Comparison of ENCODE assay signal across 8 cellular contexts in the genomic region with DNA sequence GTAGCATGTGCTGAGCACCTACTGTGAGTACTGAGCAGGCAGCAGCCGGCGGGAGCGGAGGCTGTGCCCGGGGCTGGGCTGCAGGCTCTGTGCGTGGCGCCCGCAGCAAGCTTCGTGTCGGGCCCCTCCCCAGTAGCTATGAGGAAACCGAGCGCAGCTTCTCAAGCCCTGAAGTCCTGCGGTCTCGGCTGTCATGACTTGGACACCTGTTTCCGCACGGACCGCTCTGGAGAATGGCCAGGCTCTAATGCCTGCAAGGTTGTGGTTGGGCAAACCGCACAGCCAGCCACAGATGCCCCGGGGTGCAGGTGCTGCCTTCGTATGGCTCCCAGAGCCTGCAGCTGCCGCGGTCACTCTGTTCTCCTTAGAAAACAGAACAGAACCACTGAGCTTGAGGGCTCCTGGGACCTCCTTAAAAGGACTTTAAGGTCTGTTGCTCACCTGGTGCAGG. TPM values are rescaled to one million over a fixed set of nuclear protein-coding genes. Genes with fewer than 3 reads are reported as not detected.
DNase-seq lines count a peak whose midpoint lies in the region; ATAC-seq and TF ChIP-seq lines count a peak whose summit lies in the region.

No MANE protein-coding gene starts in this region.

- H3K36me3 Mint-ChIP-seq in stimulated activated effector memory CD8-positive, alpha-beta T cell treated with anti-CD3 and anti-CD28 coated beads, Interleukin-12 subunit alpha, Interleukin-12 subunit beta, amount 100 ng/mL, for 72 hours: peaks cover 37% of the 10 kb centered on the region

- TF ChIP-seq CTCF in GM06990 (IDR thresholded peaks at IDR 0.05; ENCODE audit: insufficient read depth, low read length, poor library complexity, severe bottlenecking): no peak

- peaks cover 5% of the 10 kb centered on the region for H3K4me1 Mint-ChIP-seq in stimulated activated effector memory CD8-positive, alpha-beta T cell treated with anti-CD3 and anti-CD28 coated beads, Interleukin-12 subunit alpha, Interleukin-12 subunit beta, amount 100 ng/mL, for 72 hours

- H3K27me3 ChIP-seq in GM06990 (replicated peaks; ENCODE audit: control insufficient read depth, insufficient read depth, low read length): no peaks in the 10 kb centered on the region

- no peaks in the 10 kb centered on the region for H3K9me3 Mint-ChIP-seq in stimulated activated effector memory CD8-positive, alpha-beta T cell treated with anti-CD3 and anti-CD28 coated beads, Interleukin-12 subunit alpha, Interleukin-12 subunit beta, amount 100 ng/mL, for 72 hours

- DNase-seq in GM06990 (ENCODE audit: extremely low read depth, insufficient read length) (peak; percentile 83), NAMALWA (ENCODE audit: low spot score) (peak; percentile 96), left ventricle myocardium superior (peak; percentile 30), KBM-7 (no peak)
- DNase-seq in stimulated activated CD4-positive, alpha-beta T cell treated with anti-CD3 and anti-CD28 coated beads, Interleukin-4, amount 100 ng/mL, for 4 hours: no peak
- DNase-seq in stimulated activated effector memory CD8-positive, alpha-beta T cell treated with anti-CD3 and anti-CD28 coated beads, Interleukin-12 subunit alpha, Interleukin-12 subunit beta, amount 100 ng/mL, for 72 hours (ENCODE audit: low spot score in 2 of 2): no peak

- peak; percentile 79 for ATAC-seq in GM21619 (IDR thresholded peaks at IDR 0.05; ENCODE audit: unreplicated experiment)
- no peak for ATAC-seq in left ventricle myocardium superior
- no peak for ATAC-seq in GM19328 (IDR thresholded peaks at IDR 0.05; ENCODE audit: unreplicated experiment)
- no peak for ATAC-seq in stimulated activated effector memory CD8-positive, alpha-beta T cell treated with anti-CD3 and anti-CD28 coated beads, Interleukin-12 subunit alpha, Interleukin-12 subunit beta, amount 100 ng/mL, for 72 hours

- intact Hi-C loops in left ventricle myocardium superior (cut with micrococcal nuclease): no loop called here

- peaks cover 50% of the 10 kb centered on the region for H3K36me3 ChIP-seq in GM06990 (ENCODE audit: control insufficient read depth, insufficient read depth, low read length)

- H3K4me3 Mint-ChIP-seq in stimulated activated effector memory CD8-positive, alpha-beta T cell treated with anti-CD3 and anti-CD28 coated beads, Interleukin-12 subunit alpha, Interleukin-12 subunit beta, amount 100 ng/mL, for 72 hours: no peak overlapping the region

- H3K4me3 ChIP-seq in GM06990 (replicated peaks; ENCODE audit: low read depth, low read length): no peak overlapping the region; the same call in 1 of the 2 replicates

- in situ Hi-C loops in KBM-7 (cut with MboI; ENCODE audit: low pct_unique_long_range_greater_than_20kb, low sequenced_read_pairs): no loop called here

- H3K27ac Mint-ChIP-seq in stimulated activated effector memory CD8-positive, alpha-beta T cell treated with anti-CD3 and anti-CD28 coated beads, Interleukin-12 subunit alpha, Interleukin-12 subunit beta, amount 100 ng/mL, for 72 hours: no peak overlapping the region

RNA-seq across cellular contexts. Expression of gene PYGB, which starts 33.7 kb away (rescaled TPM):
- total RNA-seq in left ventricle myocardium superior: 205 TPM

Comparison
In these comparisons a context has a peak if more than half of its experiments do, and no peak if none do; other contexts are left out.
1. DNase-seq: peak in GM06990 (single experiment), NAMALWA (single experiment) and left ventricle myocardium superior (single experiment); none in KBM-7 (single experiment), stimulated activated CD4-positive, alpha-beta T cell treated with anti-CD3 and anti-CD28 coated beads, Interleukin-4, amount 100 ng/mL, for 4 hours (0 of 2) and stimulated activated effector memory CD8-positive, alpha-beta T cell treated with anti-CD3 and anti-CD28 coated beads, Interleukin-12 subunit alpha, Interleukin-12 subunit beta, amount 100 ng/mL, for 72 hours (0 of 2).